In genomic region chr11:34243620-34244493, GRCh38 we compare ENCODE assay signal across 8 cellular contexts.
DNase-seq lines count a peak whose midpoint lies in the region; ATAC-seq and TF ChIP-seq lines count a peak whose summit lies in the region.

No MANE protein-coding gene starts in this region.

- H3K9ac ChIP-seq in HUES6 (ENCODE audit: low read length) (no peak overlapping the region), adipocyte (ENCODE audit: low read length) (peak overlapping the region; percentile 5)

- H3K36me3 ChIP-seq in HUES6 (ENCODE audit: control insufficient read depth, insufficient read depth, low read length): no peaks in the 10 kb centered on the region
- H3K36me3 ChIP-seq in adipocyte (ENCODE audit: control insufficient read depth, insufficient read depth, low read length, severe bottlenecking): no peaks in the 10 kb centered on the region
- H3K36me3 ChIP-seq in testis (ENCODE audit: low read depth, missing control alignments): no peaks in the 10 kb centered on the region

- 64 to 84% methylated on average over 7 of the region's 7 CpGs for WGBS in testis, 2 donors

- DNase-seq in adipocyte (ENCODE audit: low read depth) (peak; percentile 81), mucosa of gallbladder (ENCODE audit: low spot score) (peak; percentile 65), testis (no peak), COLO668 (lab: John Stamatoyannopoulos, UW; ENCODE audit: unreplicated experiment) (no peak), NCI-H1048 (lab: John Stamatoyannopoulos, UW) (no peak)

- no peak for TF ChIP-seq CTCF in testis (IDR thresholded peaks at IDR 0.05)

- H3K27me3 ChIP-seq in HUES6 (ENCODE audit: control insufficient read depth, insufficient read depth, low read length) (no peaks in the 10 kb centered on the region), adipocyte (replicated peaks; ENCODE audit: control insufficient read depth, insufficient read depth, low read length) (no peaks in the 10 kb centered on the region), testis (no peaks in the 10 kb centered on the region)

- H3K4me3 ChIP-seq in HUES6 (ENCODE audit: low read depth, low read length): no peak overlapping the region; the same call in 1 of the 2 replicates
- H3K4me3 ChIP-seq in adipocyte (ENCODE audit: low read length): no peak overlapping the region
- H3K4me3 ChIP-seq in testis: no peak overlapping the region

- H3K27ac ChIP-seq in HUES6 (ENCODE audit: low read depth, low read length): peak overlapping the region; percentile 58; the same call in 1 of the 2 replicates
- H3K27ac ChIP-seq in testis: peak overlapping the region in 1 of 2 donors; percentile 68

- H3K4me1 ChIP-seq in HUES6 (ENCODE audit: control insufficient read depth, insufficient read depth, low read length) (peaks cover 28% of the 10 kb centered on the region), adipocyte (ENCODE audit: control insufficient read depth, insufficient read depth, low read length) (peaks cover 20% of the 10 kb centered on the region), testis (peaks cover 6% of the 10 kb centered on the region)

- ATAC-seq in GM18517 (IDR thresholded peaks at IDR 0.05; ENCODE audit: unreplicated experiment) (peak; percentile 87), GM21825 (IDR thresholded peaks at IDR 0.05; ENCODE audit: unreplicated experiment) (peak; percentile 63)

- intact Hi-C loops in testis (cut with DNase I; ENCODE audit: low total_unique reads): no loop called here

- H3K9me3 ChIP-seq in HUES6 (ENCODE audit: control insufficient read depth, insufficient read depth, low read depth, low read length) (no peaks in the 10 kb centered on the region), adipocyte (ENCODE audit: control insufficient read depth, low read length) (no peaks in the 10 kb centered on the region), testis (no peaks in the 10 kb centered on the region)

- TF ChIP-seq POLR2A in testis (IDR thresholded peaks at IDR 0.05): no peak

Comparison
In these comparisons a context has a peak if more than half of its experiments do, and no peak if none do; other contexts are left out.
1. DNase-seq: peak in adipocyte (single experiment) and mucosa of gallbladder (single experiment); none in testis (single experiment), COLO668 (single experiment) and NCI-H1048 (single experiment).